Comparison of ENCODE assay signal across 8 cellular contexts in the genomic region with DNA sequence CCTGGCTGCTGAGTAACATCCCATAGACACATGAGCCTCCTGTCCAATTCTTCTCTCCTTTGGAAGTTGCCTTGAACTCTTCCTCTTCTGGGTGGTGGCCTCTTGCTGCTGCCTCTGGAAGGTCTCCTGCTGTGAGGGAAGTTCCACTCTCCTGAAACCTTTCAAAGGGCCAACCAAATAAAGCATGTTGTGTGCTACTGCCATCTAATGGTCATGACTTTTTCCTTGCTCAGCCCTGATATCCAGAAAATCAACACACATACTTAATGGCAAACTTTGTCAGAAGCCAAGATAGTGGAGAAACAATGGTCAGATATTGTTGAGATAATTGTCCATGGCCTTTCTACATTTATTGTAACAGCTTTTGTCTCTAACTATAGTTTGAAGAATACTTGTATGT. TPM values are rescaled to one million over a fixed set of nuclear protein-coding genes. Genes with fewer than 3 reads are reported as not detected.
A peak's percentile ranks its signal among the peaks of the same experiment; 100 is the strongest.
DNase-seq lines count a peak whose midpoint lies in the region; TF ChIP-seq lines count a peak whose summit lies in the region.

No MANE protein-coding gene starts in this region.

- H3K27me3 Mint-ChIP-seq in CD4-positive, alpha-beta memory T cell: no peaks in the 10 kb centered on the region

- H3K36me3 Mint-ChIP-seq in CD4-positive, alpha-beta memory T cell: no peaks in the 10 kb centered on the region

- DNase-seq in DMS 273 (lab: John Stamatoyannopoulos, UW; ENCODE audit: unreplicated experiment): peak; percentile 34
- DNase-seq in DMS 273 treated with DMSO at 0.1 percent for 48 hours (lab: John Stamatoyannopoulos, UW): no peak
- DNase-seq in Kasumi-1 (lab: John Stamatoyannopoulos, UW): peak; percentile 37 to 44
- DNase-seq in cardiac fibroblast (ENCODE audit: low read depth in 2 of 2): peak; percentile 48 to 56
- DNase-seq in CD4-positive, alpha-beta memory T cell: no peak
- DNase-seq in DMS153 treated with DMSO at 0.1 percent for 48 hours (lab: John Stamatoyannopoulos, UW; ENCODE audit: unreplicated experiment): no peak
- DNase-seq in HCEC 1CT: no peak

- H3K4me1 Mint-ChIP-seq in CD4-positive, alpha-beta memory T cell: peaks cover 0 to 2% (median 0%) of the 10 kb centered on the region in 4 donors

- peak overlapping the region in 1 of 7 donors; percentile 22 for H3K27ac Mint-ChIP-seq in CD4-positive, alpha-beta memory T cell

- no peaks in the 10 kb centered on the region for H3K9me3 Mint-ChIP-seq in CD4-positive, alpha-beta memory T cell

- H3K4me1 ChIP-seq in parathyroid adenoma: no peaks in the 10 kb centered on the region
- H3K4me1 ChIP-seq in CD4-positive, alpha-beta memory T cell (ENCODE audit: insufficient read depth, low read length): no peaks in the 10 kb centered on the region

- TF ChIP-seq CTCF in cardiac fibroblast (IDR thresholded peaks at IDR 0.05; ENCODE audit: low read depth, low read length) (peak; percentile 50), parathyroid adenoma (IDR thresholded peaks at IDR 0.05) (peak; percentile 34)

- H3K9ac ChIP-seq in parathyroid adenoma: no peak overlapping the region

- no peak overlapping the region for H2AFZ ChIP-seq in parathyroid adenoma

- intact Hi-C loops in CD4-positive, alpha-beta memory T cell (cut with micrococcal nuclease): loop anchor here (2.0 to 5.0 kb wide), 2 partner anchors 357 to 402 kb away; no protein-coding TSS in a partner anchor

- no peaks in the 10 kb centered on the region for H3K36me3 ChIP-seq in parathyroid adenoma (ENCODE audit: control insufficient read depth, insufficient read depth, low read length)
- no peaks in the 10 kb centered on the region for H3K36me3 ChIP-seq in CD4-positive, alpha-beta memory T cell (ENCODE audit: insufficient read depth, low read length)

- CTCF ChIA-PET in CD4-positive, alpha-beta memory T cell (lab: Charles Lee; ENCODE audit: partially characterized antibody): interaction anchor here (1.4 kb wide), 1 partner anchor 17 kb away, joined by 4 read pairs; no protein-coding TSS in a partner anchor

- no peak overlapping the region for H3K4me3 Mint-ChIP-seq in CD4-positive, alpha-beta memory T cell

- H3K4me3 ChIP-seq in cardiac fibroblast (replicated peaks in 1 of 2; ENCODE audit: low read depth in 2 of 2, low read length in 2 of 2) (no peak overlapping the region), parathyroid adenoma (ENCODE audit: low read depth, low read length) (no peak overlapping the region)
- H3K4me3 ChIP-seq in CD4-positive, alpha-beta memory T cell (ENCODE audit: low read length in 2 of 2): no peak overlapping the region

- no peaks in the 10 kb centered on the region for H3K27me3 ChIP-seq in parathyroid adenoma (ENCODE audit: control insufficient read depth, insufficient read depth, low read length)
- H3K27me3 ChIP-seq in CD4-positive, alpha-beta memory T cell (ENCODE audit: insufficient read depth, low read length): no peaks in the 10 kb centered on the region

- H3K79me2 ChIP-seq in parathyroid adenoma: no peaks in the 10 kb centered on the region

- H3K4me2 ChIP-seq in parathyroid adenoma (ENCODE audit: low read length): no peak overlapping the region

- no peaks in the 10 kb centered on the region for H3K9me3 ChIP-seq in parathyroid adenoma (ENCODE audit: control insufficient read depth, low read length)
- H3K9me3 ChIP-seq in CD4-positive, alpha-beta memory T cell (ENCODE audit: control insufficient read depth in 1 of 2, low read length in 2 of 2): no peaks in the 10 kb centered on the region

- H3K27ac ChIP-seq in parathyroid adenoma: no peak overlapping the region
- H3K27ac ChIP-seq in CD4-positive, alpha-beta memory T cell (ENCODE audit: low read depth, low read length): no peak overlapping the region

- POLR2A ChIA-PET in CD4-positive, alpha-beta memory T cell (lab: Charles Lee; ENCODE audit: partially characterized antibody): no interaction called here

RNA-seq across cellular contexts. Expression of a gene that starts 19.1 kb away (rescaled TPM):
- 10 to 100 TPM; 12.6 to 13.4 TPM for total RNA-seq in CD4-positive, alpha-beta memory T cell
- polyA plus RNA-seq in CD4-positive, alpha-beta memory T cell: 1 to 10 TPM; 3.3 to 3.7 TPM

Comparison
In these comparisons a context has a peak if more than half of its experiments do, and no peak if none do; other contexts are left out.
1. DNase-seq: peak in DMS 273 (single experiment), Kasumi-1 (2 of 2) and cardiac fibroblast (2 of 2); none in DMS 273 treated with DMSO at 0.1 percent for 48 hours (single experiment), CD4-positive, alpha-beta memory T cell (0 of 5), DMS153 treated with DMSO at 0.1 percent for 48 hours (single experiment) and HCEC 1CT (single experiment).